ENCODE assay signal across 3 cellular contexts in genomic region chr22:44734801-44735517, GRCh38. TPM values are rescaled to one million over a fixed set of nuclear protein-coding genes. Genes with fewer than 3 reads are reported as not detected.
"Had no signal": no experiment of that assay in that cellular context is flagged by ENCODE, and none has a peak within 500 bp of the region (broad histone marks: within the 10 kb centered on the region; RNA-seq: fewer than 3 reads in every experiment).

No MANE protein-coding gene starts in this region.

- H3K36me3 ChIP-seq: left ventricle myocardium inferior, lower lobe of right lung had no signal

- H3K4me1 ChIP-seq: psoas muscle had no signal

- H3K27ac ChIP-seq: left ventricle myocardium inferior, lower lobe of right lung, psoas muscle had no signal

- H3K4me3 ChIP-seq: left ventricle myocardium inferior, lower lobe of right lung, psoas muscle had no signal

- H3K9me3 ChIP-seq: left ventricle myocardium inferior, lower lobe of right lung, psoas muscle had no signal

RNA-seq across cellular contexts. Expression of gene ARHGAP8, which starts 17.4 kb away (rescaled TPM):
- total RNA-seq: left ventricle myocardium inferior had no signal
- polyA plus RNA-seq: psoas muscle had no signal
